Comparison of ENCODE assay signal across 8 cellular contexts in the genomic region with DNA sequence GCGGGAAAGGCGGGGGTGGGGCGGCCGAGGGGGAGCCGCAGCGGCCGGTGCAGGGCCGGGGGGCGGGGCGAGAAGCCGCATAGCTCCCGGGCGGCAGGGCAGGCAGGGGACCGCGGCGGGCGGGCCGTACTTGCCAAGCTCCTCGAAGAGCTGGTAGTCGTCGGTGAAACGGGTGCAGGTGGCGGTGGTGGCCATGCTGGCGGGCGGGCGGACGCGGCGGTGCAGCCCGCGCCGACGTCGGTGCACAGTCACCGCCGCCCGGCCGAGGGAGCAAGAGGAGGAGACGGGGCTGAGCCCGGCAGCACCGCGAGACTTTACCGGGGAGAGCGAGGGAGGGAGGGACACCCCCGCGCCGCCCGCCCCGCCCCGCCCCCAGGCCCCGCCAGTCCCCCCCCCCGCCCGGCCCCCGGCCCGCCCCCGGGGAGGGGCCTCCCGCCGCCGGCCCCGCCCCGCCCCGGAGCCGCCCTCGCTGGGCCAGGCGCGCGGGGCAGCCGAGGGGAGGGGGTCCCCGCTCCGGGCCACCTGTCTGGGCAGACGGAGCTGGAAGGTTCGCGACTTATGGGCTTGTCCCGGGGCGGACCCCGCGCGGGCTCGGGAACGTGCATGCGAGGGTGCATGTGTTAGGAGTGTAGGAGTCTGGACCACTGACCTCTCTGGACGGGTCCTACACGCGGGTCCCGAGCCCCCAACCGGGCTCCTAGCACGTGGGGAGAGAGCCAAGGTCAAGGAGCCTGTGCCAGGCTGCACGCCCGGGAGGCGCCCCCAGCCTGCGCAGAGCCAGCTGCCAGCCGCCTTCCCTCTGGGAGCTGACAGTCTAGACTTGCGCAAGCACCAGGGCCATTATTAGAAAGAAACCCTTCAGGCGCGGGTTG. TPM values are rescaled to one million over a fixed set of nuclear protein-coding genes. Genes with fewer than 3 reads are reported as not detected.
DNase-seq lines count a peak whose midpoint lies in the region; ATAC-seq and TF ChIP-seq lines count a peak whose summit lies in the region.

A gene (minus strand): TSS at position 289 of the 872 bp plus-strand sequence. CDS start 94 bp downstream, at position 195.

- CTCF ChIA-PET in mammary epithelial cell (lab: Charles Lee; ENCODE audit: low non-redundant PET), result interaction anchor here (0.7 kb wide), 1 partner anchor 12 kb away, joined by 5 read pairs; no protein-coding TSS in a partner anchor

- in situ Hi-C loops in mammary epithelial cell (cut with MboI; ENCODE audit: low sequenced_read_pairs in 2 of 2), result loop anchor here in 1 of 2 donors (25.0 kb wide), 1 partner anchor 213 kb away; no protein-coding TSS in a partner anchor

- dilution Hi-C loops in mammary epithelial cell (cut with HindIII; ENCODE audit: low sequenced_read_pairs), result no loop called here

- no peaks in the 10 kb centered on the region for H3K36me3 ChIP-seq in mammary epithelial cell (ENCODE audit: insufficient read depth, low read length)
- peaks cover 0 to 35% (median 11%) of the 10 kb centered on the region in 6 donors for H3K36me3 ChIP-seq in spleen

- H3K27ac ChIP-seq in mammary epithelial cell (ENCODE audit: insufficient read depth, low read depth, low read length) (no peak within 1 kb of the TSS), spleen (peak within 1 kb of the TSS; percentile 29 to 91 (median 86))

- H3K79me2 ChIP-seq in mammary epithelial cell (ENCODE audit: insufficient read depth, low read length), result peaks cover 14% of the 10 kb centered on the region

- peak; percentile 62 for ATAC-seq in HG02970 (IDR thresholded peaks at IDR 0.05; ENCODE audit: low FRiP score, unreplicated experiment)

- H3K4me1 ChIP-seq in mammary epithelial cell (ENCODE audit: insufficient read depth, low read length), result peaks cover 36% of the 10 kb centered on the region
- H3K4me1 ChIP-seq in spleen, result peaks cover 20 to 67% (median 37%) of the 10 kb centered on the region in 6 donors

- DNase-seq in NCI-H1436 (lab: John Stamatoyannopoulos, UW), result peak; percentile 80
- DNase-seq in NCI-H1436 treated with DMSO at 0.1 percent for 48 hours (lab: John Stamatoyannopoulos, UW), result no peak
- peak; percentile 81 for DNase-seq in NCI-H2227 (lab: John Stamatoyannopoulos, UW; ENCODE audit: unreplicated experiment)
- peak; percentile 81 for DNase-seq in mammary epithelial cell
- peak; percentile 94 for DNase-seq in iPS-NIHi7 (ENCODE audit: extremely low spot score)
- DNase-seq in spleen, result peak; percentile 98

- peak within 1 kb of the TSS; percentile 92 for H2AFZ ChIP-seq in mammary epithelial cell (ENCODE audit: low read depth, low read length)

- H3K27me3 ChIP-seq in mammary epithelial cell (ENCODE audit: insufficient read depth, low read length) (no peaks in the 10 kb centered on the region), spleen (replicated peaks in 1 of 7) (no peaks in the 10 kb centered on the region)

- H3K4me3 ChIP-seq in WI38 (ENCODE audit: low read depth, low read length) (peak within 1 kb of the TSS; percentile 65), mammary epithelial cell (replicated peaks in 1 of 3; ENCODE audit: insufficient read depth in 1 of 3, low read depth in 2 of 3, low read length in 3 of 3) (peak within 1 kb of the TSS; percentile 52 to 78 (median 72)), spleen (peak within 1 kb of the TSS; percentile 75 to 99 (median 97))

- peak within 1 kb of the TSS; percentile 95 for H3K4me2 ChIP-seq in mammary epithelial cell (ENCODE audit: insufficient read depth, low read depth, low read length)

- no peak for TF ChIP-seq CTCF in WI38 (IDR thresholded peaks at IDR 0.05; ENCODE audit: low read depth, low read length)
- no peak for TF ChIP-seq CTCF in mammary epithelial cell (conservative IDR thresholded peaks at IDR 0.05 in 1 of 2, IDR thresholded peaks at IDR 0.05 in 1 of 2; ENCODE audit: extremely low read depth in 1 of 2, insufficient read depth in 1 of 2, low read depth in 1 of 2, low read length in 2 of 2)
- peak in 5 of 11 experiments; percentile 11 to 41 (median 24) for TF ChIP-seq CTCF in spleen (IDR thresholded peaks at IDR 0.05 in 8 of 11, conservative IDR thresholded peaks at IDR 0.05 in 3 of 11)

- intact Hi-C loops in mammary epithelial cell (cut with micrococcal nuclease) (loop anchor here (1.0 kb wide), 1 partner anchor 25 kb away; no protein-coding TSS in a partner anchor), spleen (cut with DNase I; ENCODE audit: low total_unique reads) (no loop called here)

- WGBS in mammary epithelial cell (ENCODE audit: low coverage, missing lambda C conversion rate), result 5% methylated on average over 11 of the region's 95 CpGs
- 0 to 2% (median 1%) methylated on average over 14 to 95 of the region's 95 CpGs for WGBS in spleen, 5 donors

- no peak within 1 kb of the TSS for H3K9ac ChIP-seq in mammary epithelial cell (ENCODE audit: insufficient read depth, low read length)

- TF ChIP-seq POLR2A in spleen (IDR thresholded peaks at IDR 0.05), result peak in 1 of 3 donors; percentile 11

- BruUV-seq in mammary epithelial cell (replicated peaks; lab: Mats Ljungman, UMichigan), result no TSS peak

- H4K20me1 ChIP-seq in mammary epithelial cell (ENCODE audit: insufficient read depth, low read length), result no peaks in the 10 kb centered on the region

- no peaks in the 10 kb centered on the region for H3K9me3 ChIP-seq in mammary epithelial cell (replicated peaks; ENCODE audit: insufficient read depth, low read length)
- no peaks in the 10 kb centered on the region for H3K9me3 ChIP-seq in spleen

RNA-seq across cellular contexts. Expression of the gene that starts here (rescaled TPM):
- total RNA-seq in mammary epithelial cell, result 10 to 100 TPM; 20.1 to 20.2 TPM
- 23.0 TPM for polyA plus RNA-seq in mammary epithelial cell
- polyA minus RNA-seq in mammary epithelial cell, result 18.3 TPM
- total RNA-seq in spleen, result 10 to 100 TPM; 32.7 to 55.2 (median 45.8) TPM
- 10 to 100 TPM; 10.4 to 18.0 (median 17.1) TPM for polyA plus RNA-seq in spleen
